ENCODE assay signal across 1 cellular context in the genomic region with DNA sequence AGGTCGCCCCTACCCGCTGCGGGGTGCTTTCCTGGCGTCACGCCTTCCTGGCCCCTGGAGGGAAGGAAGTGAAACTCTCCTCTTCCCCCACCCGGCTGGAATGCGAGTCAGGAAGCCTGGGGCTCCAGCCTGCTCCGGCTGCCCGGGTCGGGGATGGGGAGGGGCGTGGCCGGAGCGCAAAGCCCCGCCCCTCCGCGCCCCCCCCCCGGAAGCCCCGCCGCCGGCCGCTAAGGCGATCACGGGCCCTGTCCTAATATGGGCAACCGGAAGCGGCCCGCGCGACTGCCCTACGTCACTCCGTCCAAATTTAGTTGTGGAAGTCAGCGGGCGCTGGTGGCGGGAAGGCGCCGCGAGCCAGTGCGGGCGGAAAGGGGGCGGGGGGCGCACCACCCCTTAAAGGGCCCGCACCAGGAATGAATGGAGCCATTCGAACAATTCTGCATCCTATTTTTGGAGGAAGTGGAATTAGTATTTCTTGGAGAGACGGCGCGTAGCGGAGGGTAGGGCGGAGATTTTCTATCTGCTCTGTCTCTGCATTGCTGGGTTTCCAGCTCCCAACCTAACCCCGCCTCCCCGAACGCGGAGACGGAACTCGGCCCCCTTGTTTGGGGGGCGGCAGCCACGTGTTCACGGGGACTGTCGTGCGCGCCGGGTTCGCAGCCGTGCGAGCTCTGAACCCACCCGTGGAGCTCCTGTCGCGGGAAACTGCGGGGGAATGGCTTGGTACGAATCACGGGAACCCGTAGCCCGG.
TF ChIP-seq lines count a peak whose summit lies in the region.

No MANE protein-coding gene starts in this region.

TF ChIP-seq in K562, 482 proteins besides CTCF, POLR2A, EP300 and RAD21 (continues in another document):
- no peak; the same call in 1 of the 2 replicates for TF ChIP-seq KLF6 (CRISPR knock-in tag; IDR thresholded peaks at IDR 0.05; ENCODE audit: borderline replicate concordance)
- no peak for TF ChIP-seq FOXP1 (CRISPR knock-in tag; IDR thresholded peaks at IDR 0.05)
- no peak for TF ChIP-seq ZNF3 (CRISPR knock-in tag; IDR thresholded peaks at IDR 0.05)
- TF ChIP-seq, protein P1, sequence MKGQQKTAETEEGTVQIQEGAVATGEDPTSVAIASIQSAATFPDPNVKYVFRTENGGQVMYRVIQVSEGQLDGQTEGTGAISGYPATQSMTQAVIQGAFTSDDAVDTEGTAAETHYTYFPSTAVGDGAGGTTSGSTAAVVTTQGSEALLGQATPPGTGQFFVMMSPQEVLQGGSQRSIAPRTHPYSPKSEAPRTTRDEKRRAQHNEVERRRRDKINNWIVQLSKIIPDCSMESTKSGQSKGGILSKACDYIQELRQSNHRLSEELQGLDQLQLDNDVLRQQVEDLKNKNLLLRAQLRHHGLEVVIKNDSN (CRISPR knock-in tag; IDR thresholded peaks at IDR 0.05): peak; percentile 63
- TF ChIP-seq NFATC3 (IDR thresholded peaks at IDR 0.05): no peak
- TF ChIP-seq CCAR2 (IDR thresholded peaks at IDR 0.05; ENCODE audit: low read depth, low read length): no peak
- TF ChIP-seq ZNF766 (CRISPR knock-in tag; conservative IDR thresholded peaks at IDR 0.05): no peak
- no peak for TF ChIP-seq MCM7 (IDR thresholded peaks at IDR 0.05)
- TF ChIP-seq HSF4 (CRISPR knock-in tag; IDR thresholded peaks at IDR 0.05; ENCODE audit: borderline replicate concordance): no peak
- TF ChIP-seq ZNF212 (CRISPR knock-in tag; IDR thresholded peaks at IDR 0.05): no peak
- no peak for TF ChIP-seq CBFA2T2 (conservative IDR thresholded peaks at IDR 0.05)
- no peak for TF ChIP-seq SNRNP70 (optimal IDR thresholded peaks at IDR 0.05; ENCODE audit: low read depth, low read length)
- TF ChIP-seq HMG20B (CRISPR knock-in tag; IDR thresholded peaks at IDR 0.05): no peak
- no peak for TF ChIP-seq ZNF444 (CRISPR knock-in tag; IDR thresholded peaks at IDR 0.05)
- peak; percentile 17 for TF ChIP-seq PHF20 (IDR thresholded peaks at IDR 0.05; ENCODE audit: partially characterized antibody)
- no peak for TF ChIP-seq ZNF143 (CRISPR knock-in tag; IDR thresholded peaks at IDR 0.05)
- TF ChIP-seq NCOR1 (IDR thresholded peaks at IDR 0.05): peak; percentile 63; the same call in 1 of the 2 replicates
- no peak for TF ChIP-seq SMARCE1 (IDR thresholded peaks at IDR 0.05)
- no peak for TF ChIP-seq ARID2 (IDR thresholded peaks at IDR 0.05)
- TF ChIP-seq, protein P2, sequence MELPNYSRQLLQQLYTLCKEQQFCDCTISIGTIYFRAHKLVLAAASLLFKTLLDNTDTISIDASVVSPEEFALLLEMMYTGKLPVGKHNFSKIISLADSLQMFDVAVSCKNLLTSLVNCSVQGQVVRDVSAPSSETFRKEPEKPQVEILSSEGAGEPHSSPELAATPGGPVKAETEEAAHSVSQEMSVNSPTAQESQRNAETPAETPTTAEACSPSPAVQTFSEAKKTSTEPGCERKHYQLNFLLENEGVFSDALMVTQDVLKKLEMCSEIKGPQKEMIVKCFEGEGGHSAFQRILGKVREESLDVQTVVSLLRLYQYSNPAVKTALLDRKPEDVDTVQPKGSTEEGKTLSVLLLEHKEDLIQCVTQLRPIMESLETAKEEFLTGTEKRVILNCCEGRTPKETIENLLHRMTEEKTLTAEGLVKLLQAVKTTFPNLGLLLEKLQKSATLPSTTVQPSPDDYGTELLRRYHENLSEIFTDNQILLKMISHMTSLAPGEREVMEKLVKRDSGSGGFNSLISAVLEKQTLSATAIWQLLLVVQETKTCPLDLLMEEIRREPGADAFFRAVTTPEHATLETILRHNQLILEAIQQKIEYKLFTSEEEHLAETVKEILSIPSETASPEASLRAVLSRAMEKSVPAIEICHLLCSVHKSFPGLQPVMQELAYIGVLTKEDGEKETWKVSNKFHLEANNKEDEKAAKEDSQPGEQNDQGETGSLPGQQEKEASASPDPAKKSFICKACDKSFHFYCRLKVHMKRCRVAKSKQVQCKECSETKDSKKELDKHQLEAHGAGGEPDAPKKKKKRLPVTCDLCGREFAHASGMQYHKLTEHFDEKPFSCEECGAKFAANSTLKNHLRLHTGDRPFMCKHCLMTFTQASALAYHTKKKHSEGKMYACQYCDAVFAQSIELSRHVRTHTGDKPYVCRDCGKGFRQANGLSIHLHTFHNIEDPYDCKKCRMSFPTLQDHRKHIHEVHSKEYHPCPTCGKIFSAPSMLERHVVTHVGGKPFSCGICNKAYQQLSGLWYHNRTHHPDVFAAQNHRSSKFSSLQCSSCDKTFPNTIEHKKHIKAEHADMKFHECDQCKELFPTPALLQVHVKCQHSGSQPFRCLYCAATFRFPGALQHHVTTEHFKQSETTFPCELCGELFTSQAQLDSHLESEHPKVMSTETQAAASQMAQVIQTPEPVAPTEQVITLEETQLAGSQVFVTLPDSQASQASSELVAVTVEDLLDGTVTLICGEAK (IDR thresholded peaks at IDR 0.05): no peak; the same call in 1 of the 2 replicates
- TF ChIP-seq, protein P2 (CRISPR knock-in tag; IDR thresholded peaks at IDR 0.05): no peak
- TF ChIP-seq KLF16 (IDR thresholded peaks at IDR 0.05): no peak
- no peak for TF ChIP-seq RFX1 (IDR thresholded peaks at IDR 0.05)
- peak; percentile 82; the same call in 1 of the 2 replicates for TF ChIP-seq SPI1 (IDR thresholded peaks at IDR 0.05; ENCODE audit: borderline replicate concordance, low read depth, low read length)
- TF ChIP-seq CBX1 (IDR thresholded peaks at IDR 0.05; ENCODE audit: low read depth): 0 out of 2 replicates have a peak, but pooled peaks have one; percentile 28
- no peak for TF ChIP-seq STAT5A (IDR thresholded peaks at IDR 0.05; ENCODE audit: borderline replicate concordance, low read length)
- no peak for TF ChIP-seq RBM34 (IDR thresholded peaks at IDR 0.05; ENCODE audit: borderline replicate concordance, insufficient read depth, low read length)
- TF ChIP-seq KDM5B (IDR thresholded peaks at IDR 0.05; ENCODE audit: insufficient replicate concordance, low read depth, low read length): peak; percentile 88
- no peak for TF ChIP-seq TSC22D4 (tag; IDR thresholded peaks at IDR 0.05)
- no peak for TF ChIP-seq BCL6 (CRISPR knock-in tag; IDR thresholded peaks at IDR 0.05)
- TF ChIP-seq ZNF408 (CRISPR knock-in tag; IDR thresholded peaks at IDR 0.05; ENCODE audit: low read depth): no peak
- TF ChIP-seq, protein P3, sequence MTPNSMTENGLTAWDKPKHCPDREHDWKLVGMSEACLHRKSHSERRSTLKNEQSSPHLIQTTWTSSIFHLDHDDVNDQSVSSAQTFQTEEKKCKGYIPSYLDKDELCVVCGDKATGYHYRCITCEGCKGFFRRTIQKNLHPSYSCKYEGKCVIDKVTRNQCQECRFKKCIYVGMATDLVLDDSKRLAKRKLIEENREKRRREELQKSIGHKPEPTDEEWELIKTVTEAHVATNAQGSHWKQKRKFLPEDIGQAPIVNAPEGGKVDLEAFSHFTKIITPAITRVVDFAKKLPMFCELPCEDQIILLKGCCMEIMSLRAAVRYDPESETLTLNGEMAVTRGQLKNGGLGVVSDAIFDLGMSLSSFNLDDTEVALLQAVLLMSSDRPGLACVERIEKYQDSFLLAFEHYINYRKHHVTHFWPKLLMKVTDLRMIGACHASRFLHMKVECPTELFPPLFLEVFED (CRISPR knock-in tag; conservative IDR thresholded peaks at IDR 0.05): no peak
- TF ChIP-seq ZNF23 (CRISPR knock-in tag; IDR thresholded peaks at IDR 0.05): no peak
- peak; percentile 34 to 51; a peak in 3 of 4 replicates for TF ChIP-seq NRF1 (conservative IDR thresholded peaks at IDR 0.05 in 1 of 2, IDR thresholded peaks at IDR 0.05 in 1 of 2)
- no peak for TF ChIP-seq ARNT (IDR thresholded peaks at IDR 0.05)
- TF ChIP-seq YBX1 (IDR thresholded peaks at IDR 0.05): no peak
- TF ChIP-seq, protein P4, sequence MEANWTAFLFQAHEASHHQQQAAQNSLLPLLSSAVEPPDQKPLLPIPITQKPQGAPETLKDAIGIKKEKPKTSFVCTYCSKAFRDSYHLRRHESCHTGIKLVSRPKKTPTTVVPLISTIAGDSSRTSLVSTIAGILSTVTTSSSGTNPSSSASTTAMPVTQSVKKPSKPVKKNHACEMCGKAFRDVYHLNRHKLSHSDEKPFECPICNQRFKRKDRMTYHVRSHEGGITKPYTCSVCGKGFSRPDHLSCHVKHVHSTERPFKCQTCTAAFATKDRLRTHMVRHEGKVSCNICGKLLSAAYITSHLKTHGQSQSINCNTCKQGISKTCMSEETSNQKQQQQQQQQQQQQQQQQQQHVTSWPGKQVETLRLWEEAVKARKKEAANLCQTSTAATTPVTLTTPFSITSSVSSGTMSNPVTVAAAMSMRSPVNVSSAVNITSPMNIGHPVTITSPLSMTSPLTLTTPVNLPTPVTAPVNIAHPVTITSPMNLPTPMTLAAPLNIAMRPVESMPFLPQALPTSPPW (CRISPR knock-in tag; IDR thresholded peaks at IDR 0.05): peak; percentile 98
- peak; percentile 5 for TF ChIP-seq JUND (IDR thresholded peaks at IDR 0.05; ENCODE audit: borderline replicate concordance, low read depth, low read length)
- peak; percentile 25; the same call in 1 of the 3 replicates for TF ChIP-seq JUND (tag; IDR thresholded peaks at IDR 0.05; ENCODE audit: borderline replicate concordance, low read depth, low read length)
- TF ChIP-seq KAT8 (IDR thresholded peaks at IDR 0.05; ENCODE audit: low read depth): no peak
- peak; percentile 81 for TF ChIP-seq CREM (IDR thresholded peaks at IDR 0.05; ENCODE audit: low read depth)
- no peak for TF ChIP-seq ZNF583 (CRISPR knock-in tag; IDR thresholded peaks at IDR 0.05)
- TF ChIP-seq NFIX (CRISPR knock-in tag; IDR thresholded peaks at IDR 0.05; ENCODE audit: low read depth): no peak
- peak; percentile 94 for TF ChIP-seq TOE1 (IDR thresholded peaks at IDR 0.05; ENCODE audit: borderline replicate concordance)
- TF ChIP-seq TOE1 (CRISPR knock-in tag; IDR thresholded peaks at IDR 0.05; ENCODE audit: borderline replicate concordance, low read depth): no peak
- TF ChIP-seq ARID1B (IDR thresholded peaks at IDR 0.05): no peak
- TF ChIP-seq, protein P5, sequence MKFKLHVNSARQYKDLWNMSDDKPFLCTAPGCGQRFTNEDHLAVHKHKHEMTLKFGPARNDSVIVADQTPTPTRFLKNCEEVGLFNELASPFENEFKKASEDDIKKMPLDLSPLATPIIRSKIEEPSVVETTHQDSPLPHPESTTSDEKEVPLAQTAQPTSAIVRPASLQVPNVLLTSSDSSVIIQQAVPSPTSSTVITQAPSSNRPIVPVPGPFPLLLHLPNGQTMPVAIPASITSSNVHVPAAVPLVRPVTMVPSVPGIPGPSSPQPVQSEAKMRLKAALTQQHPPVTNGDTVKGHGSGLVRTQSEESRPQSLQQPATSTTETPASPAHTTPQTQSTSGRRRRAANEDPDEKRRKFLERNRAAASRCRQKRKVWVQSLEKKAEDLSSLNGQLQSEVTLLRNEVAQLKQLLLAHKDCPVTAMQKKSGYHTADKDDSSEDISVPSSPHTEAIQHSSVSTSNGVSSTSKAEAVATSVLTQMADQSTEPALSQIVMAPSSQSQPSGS (CRISPR knock-in tag; IDR thresholded peaks at IDR 0.05): no peak
- TF ChIP-seq, protein P6, sequence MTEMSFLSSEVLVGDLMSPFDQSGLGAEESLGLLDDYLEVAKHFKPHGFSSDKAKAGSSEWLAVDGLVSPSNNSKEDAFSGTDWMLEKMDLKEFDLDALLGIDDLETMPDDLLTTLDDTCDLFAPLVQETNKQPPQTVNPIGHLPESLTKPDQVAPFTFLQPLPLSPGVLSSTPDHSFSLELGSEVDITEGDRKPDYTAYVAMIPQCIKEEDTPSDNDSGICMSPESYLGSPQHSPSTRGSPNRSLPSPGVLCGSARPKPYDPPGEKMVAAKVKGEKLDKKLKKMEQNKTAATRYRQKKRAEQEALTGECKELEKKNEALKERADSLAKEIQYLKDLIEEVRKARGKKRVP (CRISPR knock-in tag; IDR thresholded peaks at IDR 0.05): no peak
- no peak for TF ChIP-seq PTTG1 (tag; IDR thresholded peaks at IDR 0.05; ENCODE audit: low read depth)
- peak; percentile 88 for TF ChIP-seq ZBTB7A (IDR thresholded peaks at IDR 0.05; ENCODE audit: borderline replicate concordance, control insufficient read depth, low read depth, low read length)
- TF ChIP-seq, protein P7, sequence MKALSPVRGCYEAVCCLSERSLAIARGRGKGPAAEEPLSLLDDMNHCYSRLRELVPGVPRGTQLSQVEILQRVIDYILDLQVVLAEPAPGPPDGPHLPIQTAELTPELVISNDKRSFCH (CRISPR knock-in tag; IDR thresholded peaks at IDR 0.05): no peak
- TF ChIP-seq, protein P7 (tag; IDR thresholded peaks at IDR 0.05): no peak; the same call in 1 of the 2 replicates
- no peak for TF ChIP-seq ZC3H8 (IDR thresholded peaks at IDR 0.05)
- no peak for TF ChIP-seq SREBF1 (IDR thresholded peaks at IDR 0.05; ENCODE audit: borderline replicate concordance, low read depth, low read length)
